13 cellular contexts compared by ENCODE assay signal in genomic region chr1:145886811-145887210, GRCh38. TPM values are rescaled to one million over a fixed set of nuclear protein-coding genes. Genes with fewer than 3 reads are reported as not detected.
DNase-seq lines count a peak whose midpoint lies in the region; ATAC-seq and TF ChIP-seq lines count a peak whose summit lies in the region.
"Had no signal": no experiment of that assay in that cellular context is flagged by ENCODE, and none has a peak within 500 bp of the region (broad histone marks: within the 10 kb centered on the region; RNA-seq: fewer than 3 reads in every experiment).

No MANE protein-coding gene starts in this region.

- no peak overlapping the region for H3K27ac ChIP-seq in CD4-positive, alpha-beta T cell (ENCODE audit: low read depth, low read length)
- peak overlapping the region; percentile 48 to 63 for H3K27ac ChIP-seq in ascending aorta
- H3K27ac ChIP-seq: BLaER1 treated with 17β-estradiol and CSF1 and Interleukin-3, amounts not matched to agents 10 nM and 100 nM; SK-N-MC had no signal

- BruUV-seq in Caco-2 (replicated peaks; lab: Mats Ljungman, UMichigan) = no TSS peak

- H3K4me3 ChIP-seq in Caco-2 (ENCODE audit: low read depth, low read length) (no peak overlapping the region), ascending aorta (peak overlapping the region in 1 of 2 donors; percentile 70)

- H3K9me3 Mint-ChIP-seq in CD4-positive, alpha-beta T cell = no peaks in the 10 kb centered on the region
- H3K9me3 Mint-ChIP-seq in Caco-2 (ENCODE audit: unreplicated experiment) (no peaks in the 10 kb centered on the region), natural killer cell (no peaks in the 10 kb centered on the region)

- no peaks in the 10 kb centered on the region for H3K36me3 ChIP-seq in Caco-2 (ENCODE audit: control insufficient read depth, insufficient read depth, low read length)
- H3K36me3 ChIP-seq in ascending aorta = peaks cover 0 to 7% of the 10 kb centered on the region in 2 donors
- H3K36me3 ChIP-seq: BLaER1 treated with 17β-estradiol and CSF1 and Interleukin-3, amounts not matched to agents 10 nM and 100 nM had no signal

- H3K4me3 Mint-ChIP-seq in CD4-positive, alpha-beta T cell = peak overlapping the region; percentile 82
- H3K4me3 Mint-ChIP-seq in Caco-2 (ENCODE audit: unreplicated experiment) = peak overlapping the region; percentile 76
- peak overlapping the region; percentile 71 for H3K4me3 Mint-ChIP-seq in natural killer cell

- peaks cover 20% of the 10 kb centered on the region for H3K4me1 Mint-ChIP-seq in CD4-positive, alpha-beta T cell (ENCODE audit: low read depth)
- H3K4me1 Mint-ChIP-seq in Caco-2 (ENCODE audit: low read depth, unreplicated experiment) = peaks cover 10% of the 10 kb centered on the region
- H3K4me1 Mint-ChIP-seq in natural killer cell = peaks cover 4 to 12% of the 10 kb centered on the region in 2 donors

- POLR2A ChIA-PET in CD4-positive, alpha-beta T cell (lab: Charles Lee) = interaction anchor here (2.3 kb wide), 1 partner anchor 29 kb away, joined by 24 read pairs; the partner anchor contains the start of gene PIAS3
- POLR2A ChIA-PET in Caco-2 (lab: Charles Lee) = no interaction called here

- no peak for TF ChIP-seq CTCF in CD4-positive, alpha-beta T cell (IDR thresholded peaks at IDR 0.05)
- TF ChIP-seq CTCF in Caco-2 (IDR thresholded peaks at IDR 0.05; ENCODE audit: insufficient read depth in 1 of 2, low read depth in 1 of 2, low read length in 1 of 2, severe bottlenecking in 1 of 2, unreplicated experiment in 1 of 2) (no peak), ascending aorta (IDR thresholded peaks at IDR 0.05) (no peak), natural killer cell (IDR thresholded peaks at IDR 0.05) (no peak)

- ATAC-seq in CD4-positive, alpha-beta T cell (ENCODE audit: poor library complexity) = no peak
- no peak for ATAC-seq in natural killer cell
- no peak for ATAC-seq in HG03025 (IDR thresholded peaks at IDR 0.05; ENCODE audit: low FRiP score, unreplicated experiment)

- H3K9me3 ChIP-seq in CD4-positive, alpha-beta T cell (ENCODE audit: control insufficient read depth, low read length) = no peaks in the 10 kb centered on the region
- no peaks in the 10 kb centered on the region for H3K9me3 ChIP-seq in Caco-2
- no peaks in the 10 kb centered on the region for H3K9me3 ChIP-seq in ascending aorta
- H3K9me3 ChIP-seq: BLaER1 treated with 17β-estradiol and CSF1 and Interleukin-3, amounts not matched to agents 10 nM and 100 nM had no signal

- intact Hi-C loops in CD4-positive, alpha-beta T cell (cut with DNase I, micrococcal nuclease) = loop anchor here in 1 of 2 experiments (1.0 to 2.0 kb wide), 2 partner anchors 28 to 30 kb away; partner anchors contain the start of gene PIAS3
- intact Hi-C loops in Caco-2 (cut with micrococcal nuclease; ENCODE audit: unreplicated experiment) = no loop called here
- intact Hi-C loops in ascending aorta (cut with DNase I) = no loop called here
- intact Hi-C loops in natural killer cell (cut with micrococcal nuclease) = no loop called here

- H3K36me3 Mint-ChIP-seq in CD4-positive, alpha-beta T cell (ENCODE audit: low read depth) = no peaks in the 10 kb centered on the region
- no peaks in the 10 kb centered on the region for H3K36me3 Mint-ChIP-seq in Caco-2 (ENCODE audit: insufficient read depth, unreplicated experiment)
- no peaks in the 10 kb centered on the region for H3K36me3 Mint-ChIP-seq in natural killer cell

- CTCF ChIA-PET in CD4-positive, alpha-beta T cell (lab: Charles Lee) = interaction anchor here (1.6 to 2.6 kb wide), 2 partner anchors 38 to 41 kb away, joined by 4 to 17 read pairs; partner anchors contain the start of gene NUDT17
- CTCF ChIA-PET in Caco-2 (lab: Charles Lee) = no interaction called here

- peaks cover 21% of the 10 kb centered on the region for H3K27me3 Mint-ChIP-seq in CD4-positive, alpha-beta T cell
- H3K27me3 Mint-ChIP-seq in Caco-2 (ENCODE audit: insufficient read depth, unreplicated experiment) (peaks cover 17% of the 10 kb centered on the region), natural killer cell (ENCODE audit: low read depth in 2 of 2) (peaks cover 10 to 15% of the 10 kb centered on the region in 2 donors)

- peaks cover 22% of the 10 kb centered on the region for H3K27me3 ChIP-seq in CD4-positive, alpha-beta T cell (ENCODE audit: control insufficient read depth, insufficient read depth, low read length)
- H3K27me3 ChIP-seq in Caco-2 (replicated peaks; ENCODE audit: control insufficient read depth, insufficient read depth, low read length) (0 out of 2 replicates have a peak, but pooled peaks cover 2% of the 10 kb centered on the region), ascending aorta (no peaks in the 10 kb centered on the region)

- H3K27ac Mint-ChIP-seq in CD4-positive, alpha-beta T cell = no peak overlapping the region
- H3K27ac Mint-ChIP-seq in Caco-2 (ENCODE audit: unreplicated experiment) = no peak overlapping the region
- no peak overlapping the region for H3K27ac Mint-ChIP-seq in natural killer cell

- H3K4me1 ChIP-seq in Caco-2 = peaks cover 8% of the 10 kb centered on the region
- H3K4me1 ChIP-seq in ascending aorta = peaks cover 12 to 31% of the 10 kb centered on the region in 2 donors

- DNase-seq in CD4-positive, alpha-beta T cell = no peak
- DNase-seq in Caco-2 (no peak), ascending aorta (ENCODE audit: low spot score in 2 of 2) (no peak), natural killer cell (no peak), SW480 (ENCODE audit: low spot score) (no peak), UCSD-AML1 (lab: John Stamatoyannopoulos, UW; ENCODE audit: unreplicated experiment) (no peak)
- DNase-seq: activated effector memory CD4-positive, alpha-beta T cell treated with anti-CD3 and anti-CD28 coated beads, Interleukin-2, amount 50 U/mL, for 16 hours; MM.1S; NCI-H2081 treated with DMSO at 0.1 percent for 48 hours; stimulated activated CD4-positive, alpha-beta T cell treated with anti-CD3 and anti-CD28 coated beads, Interleukin-4, amount 100 ng/mL, for 24 hours had no signal

RNA-seq across cellular contexts. Expression of gene ANKRD35, which starts 1.1 kb away (rescaled TPM):
- total RNA-seq in CD4-positive, alpha-beta T cell = under 1 TPM in 1 of 2 experiments, not detected in 1; 0.11 TPM
- 0.09 and 0.34 TPM in 2 replicates for total RNA-seq in Caco-2 (2022)
- 19.9 TPM for total RNA-seq in ascending aorta
- total RNA-seq in natural killer cell = under 1 TPM; 0.14 to 0.23 (median 0.23) TPM

RNA-seq across cellular contexts. Expression of gene ITGA10, which starts 23.0 kb away (rescaled TPM):
- 1 to 10 TPM in 1 of 2 experiments, under 1 TPM in 1; 0.77 to 1.0 TPM for total RNA-seq in CD4-positive, alpha-beta T cell
- total RNA-seq in Caco-2 (2022) (0.12 and 0.43 TPM in 2 replicates), ascending aorta (83.1 TPM), natural killer cell (1 to 10 TPM in 2 of 3 donors, under 1 TPM in 1; 0.61 to 1.7 (median 1.1) TPM)

RNA-seq across cellular contexts. Expression of gene PIAS3, which starts 27.9 kb away (rescaled TPM):
- 10 to 100 TPM; 18.7 to 19.7 TPM for total RNA-seq in CD4-positive, alpha-beta T cell
- total RNA-seq in Caco-2 (2022) = 20.3 and 22.0 TPM in 2 replicates
- 44.4 TPM for total RNA-seq in ascending aorta
- total RNA-seq in natural killer cell = 10 to 100 TPM; 40.1 to 53.3 (median 51.0) TPM

RNA-seq across cellular contexts. Expression of gene PEX11B, which starts 31.7 kb away (rescaled TPM):
- total RNA-seq in CD4-positive, alpha-beta T cell = 10 to 100 TPM; 11.6 to 13.2 TPM
- total RNA-seq in Caco-2 (2022) (14.5 and 16.1 TPM in 2 replicates), ascending aorta (11.2 TPM), natural killer cell (10 to 100 TPM; 20.6 to 26.0 (median 24.9) TPM)

RNA-seq across cellular contexts. Expression of gene RBM8A, which starts 40.5 kb away (rescaled TPM):
- 100 to 1,000 TPM; 126 to 134 TPM for total RNA-seq in CD4-positive, alpha-beta T cell
- total RNA-seq in Caco-2 (2022) (178 and 185 TPM in 2 replicates), ascending aorta (48.9 TPM), natural killer cell (100 to 1,000 TPM; 172 to 204 (median 200) TPM)

Comparison
In these comparisons a context has a peak if more than half of its experiments do, and no peak if none do; other contexts are left out.
1. RNA of gene ANKRD35, which starts 1.1 kb away (total RNA-seq): 19.9 TPM in ascending aorta (single experiment); 0.09 to 0.34 TPM in Caco-2, 0.14 to 0.23 TPM in natural killer cell and 0.11 TPM in CD4-positive, alpha-beta T cell; every median in the first group is over 10 times any median in the second.
2. RNA of gene ITGA10, which starts 23.0 kb away (total RNA-seq): 83.1 TPM in ascending aorta (single experiment); 0.61 to 1.7 TPM in natural killer cell, 0.77 to 1.0 TPM in CD4-positive, alpha-beta T cell and 0.12 to 0.43 TPM in Caco-2; every median in the first group is over 10 times any median in the second.
3. Peak in every context shown above with its lines, with median percentiles within 50 percentile points of each other: H3K4me3 Mint-ChIP-seq.